8 cellular contexts compared by ENCODE assay signal in genomic region chrX:101078716-101079115, GRCh38. TPM values are rescaled to one million over a fixed set of nuclear protein-coding genes. Genes with fewer than 3 reads are reported as not detected.
A peak's percentile ranks its signal among the peaks of the same experiment; 100 is the strongest.
DNase-seq lines count a peak whose midpoint lies in the region; ATAC-seq and TF ChIP-seq lines count a peak whose summit lies in the region.

A gene with protein sequence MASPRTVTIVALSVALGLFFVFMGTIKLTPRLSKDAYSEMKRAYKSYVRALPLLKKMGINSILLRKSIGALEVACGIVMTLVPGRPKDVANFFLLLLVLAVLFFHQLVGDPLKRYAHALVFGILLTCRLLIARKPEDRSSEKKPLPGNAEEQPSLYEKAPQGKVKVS (plus strand): TSS chrX:101078879. CDS start chrX:101079003, 124 bp downstream.

- H3K4me1 ChIP-seq in breast epithelium (no peaks in the 10 kb centered on the region), ectodermal cell (ENCODE audit: control insufficient read depth, insufficient read depth, low read length) (peaks cover 10% of the 10 kb centered on the region), muscle layer of duodenum (ENCODE audit: control insufficient read depth in 1 of 2, insufficient read depth in 2 of 2, low read length in 2 of 2) (no peaks in the 10 kb centered on the region), upper lobe of left lung (no peaks in the 10 kb centered on the region)

- H3K27ac Mint-ChIP-seq in MCF 10A (ENCODE audit: low read depth, unreplicated experiment): no peak within 1 kb of the TSS
- no peak within 1 kb of the TSS for H3K27ac Mint-ChIP-seq in activated CD4-positive, alpha-beta T cell treated with anti-CD3 and anti-CD28 coated beads, Interleukin-2, amount 10 ng/mL, durations not matched to agents 7 days and 5 days

- H3K27me3 Mint-ChIP-seq in MCF 10A (ENCODE audit: insufficient read depth, unreplicated experiment): peaks cover 59% of the 10 kb centered on the region
- peaks cover 23% of the 10 kb centered on the region for H3K27me3 Mint-ChIP-seq in activated CD4-positive, alpha-beta T cell treated with anti-CD3 and anti-CD28 coated beads, Interleukin-2, amount 10 ng/mL, durations not matched to agents 7 days and 5 days

- no peaks in the 10 kb centered on the region for H3K36me3 ChIP-seq in breast epithelium
- no peaks in the 10 kb centered on the region for H3K36me3 ChIP-seq in ectodermal cell (ENCODE audit: control insufficient read depth, insufficient read depth, low read length)
- H3K36me3 ChIP-seq in muscle layer of duodenum (ENCODE audit: control insufficient read depth in 1 of 2, insufficient read depth in 2 of 2, low read length in 2 of 2): no peaks in the 10 kb centered on the region
- no peaks in the 10 kb centered on the region for H3K36me3 ChIP-seq in upper lobe of left lung

- H3K27ac ChIP-seq in breast epithelium (no peak within 1 kb of the TSS), ectodermal cell (ENCODE audit: insufficient read depth, low read depth, low read length, poor library complexity, severe bottlenecking) (no peak within 1 kb of the TSS), muscle layer of duodenum (ENCODE audit: low read length) (no peak within 1 kb of the TSS), upper lobe of left lung (no peak within 1 kb of the TSS)

- intact Hi-C loops in breast epithelium (cut with DNase I; ENCODE audit: low total_unique reads) (no loop called here), MCF 10A (cut with micrococcal nuclease) (no loop called here)

- no TSS peak for BruUV-seq in MCF 10A (replicated peaks; lab: Mats Ljungman, UMichigan)

- no peaks in the 10 kb centered on the region for H3K36me3 Mint-ChIP-seq in MCF 10A (ENCODE audit: insufficient read depth, unreplicated experiment)
- H3K36me3 Mint-ChIP-seq in activated CD4-positive, alpha-beta T cell treated with anti-CD3 and anti-CD28 coated beads, Interleukin-2, amount 10 ng/mL, durations not matched to agents 7 days and 5 days (ENCODE audit: low read depth): no peaks in the 10 kb centered on the region

- TF ChIP-seq CTCF in breast epithelium (IDR thresholded peaks at IDR 0.05) (no peak), MCF 10A (IDR thresholded peaks at IDR 0.05; ENCODE audit: unreplicated experiment) (no peak), upper lobe of left lung (IDR thresholded peaks at IDR 0.05) (no peak)

- WGBS in ectodermal cell, 2 experiments: 1% methylated on average over 11 to 12 of the region's 12 CpGs
- 0 to 18% methylated on average over 12 of the region's 12 CpGs for WGBS in upper lobe of left lung, 2 donors

- TF ChIP-seq POLR2A in breast epithelium (IDR thresholded peaks at IDR 0.05): no peak
- no peak for TF ChIP-seq POLR2A in upper lobe of left lung (IDR thresholded peaks at IDR 0.05)

- DNase-seq in breast epithelium (ENCODE audit: low spot score in 2 of 2) (no peak), MCF 10A (ENCODE audit: unreplicated experiment) (no peak), upper lobe of left lung (no peak), NOMO-1 treated with dmso at 0.1 percent for 144 hours (lab: John Stamatoyannopoulos, UW; ENCODE audit: unreplicated experiment) (no peak)
- no peak for DNase-seq in activated CD4-positive, alpha-beta T cell treated with anti-CD3 and anti-CD28 coated beads, Interleukin-2, amount 10 ng/mL, durations not matched to agents 7 days and 5 days

- H3K9me3 ChIP-seq in breast epithelium: no peaks in the 10 kb centered on the region
- H3K9me3 ChIP-seq in ectodermal cell (ENCODE audit: control insufficient read depth, low read length): no peaks in the 10 kb centered on the region
- no peaks in the 10 kb centered on the region for H3K9me3 ChIP-seq in muscle layer of duodenum (ENCODE audit: control insufficient read depth in 1 of 2, low read length in 2 of 2)
- no peaks in the 10 kb centered on the region for H3K9me3 ChIP-seq in upper lobe of left lung

- no peak for TF ChIP-seq EP300 in upper lobe of left lung (IDR thresholded peaks at IDR 0.05)

- H3K27me3 ChIP-seq in breast epithelium: peaks cover 0 to 61% of the 10 kb centered on the region in 2 donors
- no peaks in the 10 kb centered on the region for H3K27me3 ChIP-seq in ectodermal cell (ENCODE audit: control insufficient read depth, insufficient read depth, low read length, poor library complexity, severe bottlenecking)
- H3K27me3 ChIP-seq in muscle layer of duodenum (ENCODE audit: low read depth, low read length): no peaks in the 10 kb centered on the region
- no peaks in the 10 kb centered on the region for H3K27me3 ChIP-seq in upper lobe of left lung

- ATAC-seq in upper lobe of left lung (ENCODE audit: low FRiP score in 2 of 2): peak in 1 of 2 donors; percentile 74
- ATAC-seq in HG03025 (IDR thresholded peaks at IDR 0.05; ENCODE audit: low FRiP score, unreplicated experiment): no peak

- H3K9me3 Mint-ChIP-seq in MCF 10A (ENCODE audit: unreplicated experiment): no peaks in the 10 kb centered on the region
- H3K9me3 Mint-ChIP-seq in activated CD4-positive, alpha-beta T cell treated with anti-CD3 and anti-CD28 coated beads, Interleukin-2, amount 10 ng/mL, durations not matched to agents 7 days and 5 days: no peaks in the 10 kb centered on the region

- H3K4me3 Mint-ChIP-seq in MCF 10A (ENCODE audit: unreplicated experiment): no peak within 1 kb of the TSS
- no peak within 1 kb of the TSS for H3K4me3 Mint-ChIP-seq in activated CD4-positive, alpha-beta T cell treated with anti-CD3 and anti-CD28 coated beads, Interleukin-2, amount 10 ng/mL, durations not matched to agents 7 days and 5 days

- CTCF ChIA-PET in MCF 10A (lab: Yijun Ruan, JAX): interaction anchor here (0.5 kb wide), 1 partner anchor 12 kb away, joined by 4 read pairs; no protein-coding TSS in a partner anchor
- CTCF ChIA-PET in activated CD4-positive, alpha-beta T cell treated with anti-CD3 and anti-CD28 coated beads, Interleukin-2, amount 10 ng/mL, durations not matched to agents 7 days and 5 days (lab: Charles Lee): interaction anchor here (0.6 kb wide), 1 partner anchor 29 kb away, joined by 3 read pairs; no protein-coding TSS in a partner anchor

- POLR2A ChIA-PET in MCF 10A (lab: Yijun Ruan, JAX): no interaction called here
- POLR2A ChIA-PET in activated CD4-positive, alpha-beta T cell treated with anti-CD3 and anti-CD28 coated beads, Interleukin-2, amount 10 ng/mL, durations not matched to agents 7 days and 5 days (lab: Charles Lee): no interaction called here

- no peaks in the 10 kb centered on the region for H3K4me1 Mint-ChIP-seq in MCF 10A (ENCODE audit: insufficient read depth, unreplicated experiment)
- H3K4me1 Mint-ChIP-seq in activated CD4-positive, alpha-beta T cell treated with anti-CD3 and anti-CD28 coated beads, Interleukin-2, amount 10 ng/mL, durations not matched to agents 7 days and 5 days: no peaks in the 10 kb centered on the region

- peak within 1 kb of the TSS; percentile 37 to 61 (median 42) for H3K4me3 ChIP-seq in breast epithelium
- peak within 1 kb of the TSS; percentile 52 for H3K4me3 ChIP-seq in ectodermal cell (ENCODE audit: insufficient read depth, low read depth, low read length)
- H3K4me3 ChIP-seq in muscle layer of duodenum (ENCODE audit: low read depth in 1 of 2, low read length in 2 of 2): peak within 1 kb of the TSS; percentile 63 to 73
- H3K4me3 ChIP-seq in upper lobe of left lung: peak within 1 kb of the TSS in 3 of 4 donors; percentile 24 to 43 (median 40)

RNA-seq across cellular contexts. Expression of the gene that starts here (rescaled TPM):
- total RNA-seq in breast epithelium (1 to 10 TPM in 1 of 3 donors, under 1 TPM in 2; 0.15 to 2.1 (median 0.33) TPM), MCF 10A (2022) (not detected in 2 replicates), upper lobe of left lung (1 to 10 TPM in 2 of 6 donors, under 1 TPM in 2, not detected in 2; 0.46 to 1.3 (median 1.0) TPM)
- 18.0 TPM for polyA plus RNA-seq in ectodermal cell (2013, experiment 1 of 4)
- 20.1 TPM for polyA plus RNA-seq in ectodermal cell (2013, experiment 2 of 4)
- 15.3 TPM for polyA plus RNA-seq in ectodermal cell (2013, experiment 3 of 4)
- 18.6 TPM for polyA plus RNA-seq in ectodermal cell (2013, experiment 4 of 4)
- total RNA-seq in activated CD4-positive, alpha-beta T cell treated with anti-CD3 and anti-CD28 coated beads, Interleukin-2, amount 10 ng/mL, durations not matched to agents 7 days and 5 days: not detected
